Comparison of ENCODE assay signal across 27 cellular contexts in the genomic region with DNA sequence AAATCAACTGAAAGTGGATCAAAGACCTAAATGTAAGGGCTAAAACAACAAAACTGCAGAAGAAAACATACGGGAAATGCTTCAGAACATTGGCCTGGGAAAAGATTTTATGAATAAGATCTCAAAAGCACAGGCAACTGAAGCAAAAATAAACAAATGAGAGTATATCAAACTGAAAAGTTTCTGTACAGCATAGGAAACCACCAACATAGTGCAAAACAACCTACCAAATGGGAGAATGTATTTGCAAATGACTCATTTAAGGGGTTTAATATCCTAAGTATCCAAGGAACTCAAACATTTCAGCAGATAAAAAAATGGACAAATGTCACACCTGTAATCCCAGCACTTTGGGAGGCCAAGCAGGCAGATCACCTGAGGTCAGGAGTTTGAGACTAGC.
"Had no signal": no experiment of that assay in that cellular context is flagged by ENCODE, and none has a peak within 500 bp of the region (broad histone marks: within the 10 kb centered on the region; RNA-seq: fewer than 3 reads in every experiment).

No MANE protein-coding gene starts in this region.

- H3K9me3 ChIP-seq: lower lobe of right lung, ovary, right lobe of liver, uterus had no signal

- H3K4me2 ChIP-seq: hepatocyte, smooth muscle cell had no signal

- H3K4me3 Mint-ChIP-seq: naive thymus-derived CD8-positive, alpha-beta T cell; nephron; neural crest cell; stimulated activated memory B cell treated with anti-CD40 and anti-IgM and Interleukin-4, amounts not matched to agents 10 μg/mL and 1 μg/mL and 100 μg/mL, for 72 hours; stimulated activated naive CD8-positive, alpha-beta T cell treated with anti-CD3 and anti-CD28 coated beads, Interleukin-15, amount 100 ng/mL, for 72 hours; type B pancreatic cell had no signal

- H3K27ac Mint-ChIP-seq: naive thymus-derived CD8-positive, alpha-beta T cell; nephron; progenitor cell of endocrine pancreas; stimulated activated memory B cell treated with anti-CD40 and anti-IgM and Interleukin-4, amounts not matched to agents 10 μg/mL and 1 μg/mL and 100 μg/mL, for 72 hours; stimulated activated naive CD8-positive, alpha-beta T cell treated with anti-CD3 and anti-CD28 coated beads, Interleukin-15, amount 100 ng/mL, for 72 hours; type B pancreatic cell had no signal

- H3K36me3 ChIP-seq: left lung, lower lobe of right lung, ovary, right atrium auricular region, right lobe of liver, tibial nerve, uterus had no signal

- FAIRE-seq: islet of Langerhans, kidney had no signal

- H3K36me3 Mint-ChIP-seq: naive thymus-derived CD8-positive, alpha-beta T cell; stimulated activated memory B cell treated with anti-CD40 and anti-IgM and Interleukin-4, amounts not matched to agents 10 μg/mL and 1 μg/mL and 100 μg/mL, for 72 hours; type B pancreatic cell had no signal

- H3K27me3 Mint-ChIP-seq: naive thymus-derived CD8-positive, alpha-beta T cell; progenitor cell of endocrine pancreas; stimulated activated memory B cell treated with anti-CD40 and anti-IgM and Interleukin-4, amounts not matched to agents 10 μg/mL and 1 μg/mL and 100 μg/mL, for 72 hours; stimulated activated naive CD8-positive, alpha-beta T cell treated with anti-CD3 and anti-CD28 coated beads, Interleukin-15, amount 100 ng/mL, for 72 hours; type B pancreatic cell had no signal

- DNase-seq: kidney; left colon; lower lobe of right lung; mammary epithelial cell; mesenchymal stem cell; naive thymus-derived CD8-positive, alpha-beta T cell; ovary; right lobe of liver; stimulated activated CD4-positive, alpha-beta T cell treated with anti-CD3 and anti-CD28 coated beads, Interleukin-1b, Interleukin-23, amount 100 ng/mL, for 48 hours; stimulated activated CD4-positive, alpha-beta T cell treated with anti-CD3 and anti-CD28 coated beads, Interleukin-2, amount 100 ng/mL, for 48 hours; stimulated activated CD4-positive, alpha-beta T cell treated with anti-CD3 and anti-CD28 coated beads, Interleukin-4, amount 100 ng/mL, for 4 hours; stimulated activated CD8-positive, alpha-beta memory T cell treated with anti-CD3 and anti-CD28 coated beads, Interleukin-4, amount 100 ng/mL, for 48 hours; stimulated activated naive CD4-positive, alpha-beta T cell treated with Interleukin-2 at 50 U/mL for 16 hours; stimulated activated naive CD8-positive, alpha-beta T cell treated with anti-CD3 and anti-CD28 coated beads, Interleukin-15, amount 100 ng/mL, for 72 hours; substantia nigra; uterus had no signal

- H2AFZ ChIP-seq: hepatocyte had no signal

- ATAC-seq: left colon; left lung; lower lobe of right lung; naive thymus-derived CD8-positive, alpha-beta T cell; right lobe of liver; stimulated activated memory B cell treated with anti-CD40 and anti-IgM and Interleukin-4, amounts not matched to agents 10 μg/mL and 1 μg/mL and 100 μg/mL, for 72 hours; stimulated activated naive CD8-positive, alpha-beta T cell treated with anti-CD3 and anti-CD28 coated beads, Interleukin-15, amount 100 ng/mL, for 72 hours had no signal

- H3K4me1 ChIP-seq: left lung, lower lobe of right lung, right atrium auricular region, right lobe of liver, tibial nerve, uterus had no signal

- H3K27ac ChIP-seq: hepatocyte, left lung, lower lobe of right lung, ovary, right atrium auricular region, right lobe of liver, tibial nerve, uterus had no signal

- H3K4me3 ChIP-seq: hepatocyte, left lung, lower lobe of right lung, ovary, right atrium auricular region, right lobe of liver, smooth muscle cell, tibial nerve, uterus had no signal

- H3K79me2 ChIP-seq: hepatocyte had no signal

- H3K27me3 ChIP-seq: hepatocyte, left lung, ovary, right atrium auricular region, right lobe of liver, tibial nerve, uterus had no signal

- H3K4me1 Mint-ChIP-seq: naive thymus-derived CD8-positive, alpha-beta T cell; nephron; neural crest cell; stimulated activated memory B cell treated with anti-CD40 and anti-IgM and Interleukin-4, amounts not matched to agents 10 μg/mL and 1 μg/mL and 100 μg/mL, for 72 hours; stimulated activated naive CD8-positive, alpha-beta T cell treated with anti-CD3 and anti-CD28 coated beads, Interleukin-15, amount 100 ng/mL, for 72 hours had no signal
